16 cellular contexts compared by ENCODE assay signal in the genomic region with DNA sequence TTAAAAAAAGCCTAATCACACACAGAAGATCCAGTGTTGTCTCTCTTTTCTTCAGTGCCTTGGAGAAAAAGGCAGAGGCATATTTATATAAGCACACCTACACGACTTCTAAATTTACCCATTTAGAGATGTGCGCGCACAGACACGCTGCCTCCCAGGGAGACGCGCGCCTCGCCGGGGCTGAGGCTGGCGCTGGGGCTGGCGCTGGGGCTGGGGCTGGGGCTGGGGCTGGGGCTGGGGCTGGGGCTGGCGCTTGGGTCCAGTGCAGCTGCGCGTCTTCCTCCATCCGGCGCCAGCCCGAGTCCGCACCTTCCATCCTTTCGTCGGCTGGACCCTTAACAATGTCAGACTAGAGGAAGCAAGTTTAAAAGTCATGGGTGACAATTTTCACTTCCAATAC.
A peak's percentile ranks its signal among the peaks of the same experiment; 100 is the strongest.
DNase-seq lines count a peak whose midpoint lies in the region; TF ChIP-seq lines count a peak whose summit lies in the region.
"Had no signal": no experiment of that assay in that cellular context is flagged by ENCODE, and none has a peak within 500 bp of the region (broad histone marks: within the 10 kb centered on the region; RNA-seq: fewer than 3 reads in every experiment).

No MANE protein-coding gene starts in this region.

- intact Hi-C loops in activated CD4-positive, alpha-beta T cell treated with anti-CD3 and anti-CD28 coated beads, Interleukin-2, amount 10 ng/mL, durations not matched to agents 24 days and 14 days (cut with micrococcal nuclease), result no loop called here
- intact Hi-C loops in sigmoid colon (cut with DNase I), result no loop called here

- no peaks in the 10 kb centered on the region for H3K36me3 ChIP-seq in SK-N-SH (replicated peaks in 1 of 2; ENCODE audit: control insufficient read depth in 1 of 2, insufficient read depth in 2 of 2, low read length in 1 of 2)
- no peaks in the 10 kb centered on the region for H3K36me3 ChIP-seq in sigmoid colon
- no peaks in the 10 kb centered on the region for H3K36me3 ChIP-seq in neural progenitor cell

- H3K27ac Mint-ChIP-seq in activated CD4-positive, alpha-beta T cell treated with anti-CD3 and anti-CD28 coated beads, Interleukin-2, amount 10 ng/mL, durations not matched to agents 24 days and 14 days, result no peak overlapping the region
- H3K27ac Mint-ChIP-seq in neural progenitor cell, result no peak overlapping the region
- H3K27ac Mint-ChIP-seq: activated CD8-positive, alpha-beta T cell treated with anti-CD3 and anti-CD28 coated beads for 36 hours; stimulated activated effector memory CD8-positive, alpha-beta T cell treated with anti-CD3 and anti-CD28 coated beads, Interleukin-12 subunit alpha, Interleukin-12 subunit beta, amount 100 ng/mL, for 72 hours had no signal

- no peaks in the 10 kb centered on the region for H3K36me3 Mint-ChIP-seq in activated CD4-positive, alpha-beta T cell treated with anti-CD3 and anti-CD28 coated beads, Interleukin-2, amount 10 ng/mL, durations not matched to agents 24 days and 14 days (ENCODE audit: low read depth)
- no peaks in the 10 kb centered on the region for H3K36me3 Mint-ChIP-seq in neural progenitor cell
- H3K36me3 Mint-ChIP-seq: stimulated activated effector memory CD8-positive, alpha-beta T cell treated with anti-CD3 and anti-CD28 coated beads, Interleukin-12 subunit alpha, Interleukin-12 subunit beta, amount 100 ng/mL, for 72 hours had no signal

- 65% methylated on average over 16 of the region's 20 CpGs for WGBS in SK-N-SH (ENCODE audit: low lambda C conversion rate)
- 29 to 61% methylated on average over 20 of the region's 20 CpGs for WGBS in sigmoid colon, 2 donors

- H3F3A ChIP-seq in SK-N-SH (replicated peaks; ENCODE audit: insufficient read depth) (peaks cover 12% of the 10 kb centered on the region), neural progenitor cell (ENCODE audit: low read depth) (no peaks in the 10 kb centered on the region)

- H2AFZ ChIP-seq in SK-N-SH (ENCODE audit: low read depth) (no peak overlapping the region), neural progenitor cell (replicated peaks) (no peak overlapping the region)

- no peak for TF ChIP-seq CTCF in SK-N-SH (IDR thresholded peaks at IDR 0.05)
- no peak for TF ChIP-seq CTCF in fibroblast of the aortic adventitia (IDR thresholded peaks at IDR 0.05; ENCODE audit: insufficient read depth, low read length)
- TF ChIP-seq CTCF in sigmoid colon (IDR thresholded peaks at IDR 0.05), result no peak
- TF ChIP-seq CTCF in neural progenitor cell (IDR thresholded peaks at IDR 0.05), result no peak

- POLR2A ChIA-PET in SK-N-SH (lab: Yijun Ruan, JAX), result no interaction called here

- no peak for TF ChIP-seq RAD21 in SK-N-SH (IDR thresholded peaks at IDR 0.05; ENCODE audit: low read length)

- H3K9me3 Mint-ChIP-seq in activated CD4-positive, alpha-beta T cell treated with anti-CD3 and anti-CD28 coated beads, Interleukin-2, amount 10 ng/mL, durations not matched to agents 24 days and 14 days, result no peaks in the 10 kb centered on the region
- H3K9me3 Mint-ChIP-seq in neural progenitor cell, result no peaks in the 10 kb centered on the region
- H3K9me3 Mint-ChIP-seq: activated CD8-positive, alpha-beta T cell treated with anti-CD3 and anti-CD28 coated beads for 36 hours; stimulated activated effector memory CD8-positive, alpha-beta T cell treated with anti-CD3 and anti-CD28 coated beads, Interleukin-12 subunit alpha, Interleukin-12 subunit beta, amount 100 ng/mL, for 72 hours had no signal

- H3K27me3 ChIP-seq in SK-N-SH (ENCODE audit: insufficient read depth), result no peaks in the 10 kb centered on the region
- H3K27me3 ChIP-seq in sigmoid colon, result no peaks in the 10 kb centered on the region
- H3K27me3 ChIP-seq in neural progenitor cell, result no peaks in the 10 kb centered on the region

- TF ChIP-seq POLR2A in sigmoid colon (IDR thresholded peaks at IDR 0.05), result no peak

- peak overlapping the region; percentile 16 for H3K4me3 Mint-ChIP-seq in activated CD4-positive, alpha-beta T cell treated with anti-CD3 and anti-CD28 coated beads, Interleukin-2, amount 10 ng/mL, durations not matched to agents 24 days and 14 days
- H3K4me3 Mint-ChIP-seq in neural progenitor cell, result no peak overlapping the region
- H3K4me3 Mint-ChIP-seq: activated CD8-positive, alpha-beta T cell treated with anti-CD3 and anti-CD28 coated beads for 36 hours had no signal

- H4K20me1 ChIP-seq in SK-N-SH (ENCODE audit: insufficient read depth) (no peaks in the 10 kb centered on the region), neural progenitor cell (ENCODE audit: low read depth) (no peaks in the 10 kb centered on the region)

- H3K27ac ChIP-seq in SK-N-SH (ENCODE audit: low read depth in 2 of 2, low read length in 1 of 2) (no peak overlapping the region), sigmoid colon (peak overlapping the region in 1 of 4 donors; percentile 5), neural progenitor cell (no peak overlapping the region)
- H3K27ac ChIP-seq: 22Rv1 had no signal

- peak overlapping the region in 1 of 2 experiments; percentile 32; a peak in 1 of 4 replicates for H3K4me3 ChIP-seq in SK-N-SH (ENCODE audit: low read depth in 2 of 2, low read length in 1 of 2)
- H3K4me3 ChIP-seq in fibroblast of the aortic adventitia (ENCODE audit: low read depth, low read length), result peak overlapping the region; percentile 15
- peak overlapping the region in 3 of 4 donors; percentile 30 to 42 (median 40) for H3K4me3 ChIP-seq in sigmoid colon
- no peak overlapping the region for H3K4me3 ChIP-seq in neural progenitor cell

- peaks cover 13% of the 10 kb centered on the region for H3K27me3 Mint-ChIP-seq in activated CD4-positive, alpha-beta T cell treated with anti-CD3 and anti-CD28 coated beads, Interleukin-2, amount 10 ng/mL, durations not matched to agents 24 days and 14 days
- H3K27me3 Mint-ChIP-seq in neural progenitor cell (ENCODE audit: insufficient read depth, low read depth), result no peaks in the 10 kb centered on the region

- H3K9me2 ChIP-seq in SK-N-SH, result no peaks in the 10 kb centered on the region

- no peak overlapping the region for H3K9ac ChIP-seq in SK-N-SH
- H3K9ac ChIP-seq in neural progenitor cell, result no peak overlapping the region

- H3K9me3 ChIP-seq in SK-N-SH, result 0 out of 2 replicates have a peak, but pooled peaks cover 6% of the 10 kb centered on the region
- no peaks in the 10 kb centered on the region for H3K9me3 ChIP-seq in sigmoid colon
- no peaks in the 10 kb centered on the region for H3K9me3 ChIP-seq in neural progenitor cell (ENCODE audit: low read depth)

- no peak for DNase-seq in activated CD4-positive, alpha-beta T cell treated with anti-CD3 and anti-CD28 coated beads, Interleukin-2, amount 10 ng/mL, durations not matched to agents 24 days and 14 days
- no peak for DNase-seq in activated CD4-positive, alpha-beta T cell treated with anti-CD3 and anti-CD28 coated beads for 48 hours
- DNase-seq in SK-N-SH (peak; percentile 63), fibroblast of the aortic adventitia (ENCODE audit: low read depth) (no peak), sigmoid colon (no peak), OCI-M1 (lab: John Stamatoyannopoulos, UW) (no peak), neural progenitor cell (ENCODE audit: low spot score) (no peak), superior temporal gyrus (ENCODE audit: extremely low spot score) (no peak)
- DNase-seq: activated CD8-positive, alpha-beta T cell treated with anti-CD3 and anti-CD28 coated beads for 36 hours; DMS79; MV-4-11; NCI-H2081 treated with DMSO at 0.1 percent for 48 hours; NCI-H526 treated with DMSO at 0.1 percent for 48 hours; small intestine had no signal

- H3K4me1 Mint-ChIP-seq in activated CD4-positive, alpha-beta T cell treated with anti-CD3 and anti-CD28 coated beads, Interleukin-2, amount 10 ng/mL, durations not matched to agents 24 days and 14 days, result peaks cover 3% of the 10 kb centered on the region
- no peaks in the 10 kb centered on the region for H3K4me1 Mint-ChIP-seq in neural progenitor cell

- no peak for TF ChIP-seq EP300 in SK-N-SH (IDR thresholded peaks at IDR 0.05; ENCODE audit: borderline replicate concordance in 1 of 2, low read depth in 1 of 2, low read length in 1 of 2)
- no peak for TF ChIP-seq EP300 in sigmoid colon (IDR thresholded peaks at IDR 0.05)

- H3K4me1 ChIP-seq in SK-N-SH (ENCODE audit: control insufficient read depth in 1 of 2, insufficient read depth in 2 of 2, low read depth in 1 of 2, low read length in 1 of 2) (peaks cover 2 to 18% of the 10 kb centered on the region in 2 experiments; a peak in 3 of 4 replicates), sigmoid colon (peaks cover 0 to 12% (median 5%) of the 10 kb centered on the region in 4 donors), neural progenitor cell (no peaks in the 10 kb centered on the region)

- H3K4me2 ChIP-seq in SK-N-SH (no peak overlapping the region), neural progenitor cell (no peak overlapping the region)

- H3K79me2 ChIP-seq in SK-N-SH (ENCODE audit: insufficient read depth) (no peaks in the 10 kb centered on the region), neural progenitor cell (ENCODE audit: low read depth) (no peaks in the 10 kb centered on the region)

- CTCF ChIA-PET in SK-N-SH (lab: Yijun Ruan, JAX), result no interaction called here

TF ChIP-seq in SK-N-SH, 30 proteins besides CTCF, POLR2A, EP300 and RAD21 (continues in another document):
- TF ChIP-seq MXI1 (IDR thresholded peaks at IDR 0.05; ENCODE audit: low read depth, low read length), result no peak
- TF ChIP-seq NRF1 (IDR thresholded peaks at IDR 0.05; ENCODE audit: low read depth, low read length), result no peak
- no peak for TF ChIP-seq FOXJ3 (CRISPR knock-in tag; IDR thresholded peaks at IDR 0.05)
- TF ChIP-seq, protein P1, sequence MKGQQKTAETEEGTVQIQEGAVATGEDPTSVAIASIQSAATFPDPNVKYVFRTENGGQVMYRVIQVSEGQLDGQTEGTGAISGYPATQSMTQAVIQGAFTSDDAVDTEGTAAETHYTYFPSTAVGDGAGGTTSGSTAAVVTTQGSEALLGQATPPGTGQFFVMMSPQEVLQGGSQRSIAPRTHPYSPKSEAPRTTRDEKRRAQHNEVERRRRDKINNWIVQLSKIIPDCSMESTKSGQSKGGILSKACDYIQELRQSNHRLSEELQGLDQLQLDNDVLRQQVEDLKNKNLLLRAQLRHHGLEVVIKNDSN (IDR thresholded peaks at IDR 0.05; ENCODE audit: borderline replicate concordance, low read depth), result no peak
- no peak for TF ChIP-seq RCOR1 (IDR thresholded peaks at IDR 0.05; ENCODE audit: low read length)
- TF ChIP-seq, protein P2, sequence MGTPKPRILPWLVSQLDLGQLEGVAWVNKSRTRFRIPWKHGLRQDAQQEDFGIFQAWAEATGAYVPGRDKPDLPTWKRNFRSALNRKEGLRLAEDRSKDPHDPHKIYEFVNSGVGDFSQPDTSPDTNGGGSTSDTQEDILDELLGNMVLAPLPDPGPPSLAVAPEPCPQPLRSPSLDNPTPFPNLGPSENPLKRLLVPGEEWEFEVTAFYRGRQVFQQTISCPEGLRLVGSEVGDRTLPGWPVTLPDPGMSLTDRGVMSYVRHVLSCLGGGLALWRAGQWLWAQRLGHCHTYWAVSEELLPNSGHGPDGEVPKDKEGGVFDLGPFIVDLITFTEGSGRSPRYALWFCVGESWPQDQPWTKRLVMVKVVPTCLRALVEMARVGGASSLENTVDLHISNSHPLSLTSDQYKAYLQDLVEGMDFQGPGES (IDR thresholded peaks at IDR 0.05; ENCODE audit: low read depth, low read length), result no peak
- TF ChIP-seq TAF1 (IDR thresholded peaks at IDR 0.05; ENCODE audit: borderline replicate concordance, low read depth, low read length), result no peak
- no peak for TF ChIP-seq CHD2 (IDR thresholded peaks at IDR 0.05; ENCODE audit: low read length, partially characterized antibody)
